ENCODE assay signal across 12 cellular contexts in the genomic region with DNA sequence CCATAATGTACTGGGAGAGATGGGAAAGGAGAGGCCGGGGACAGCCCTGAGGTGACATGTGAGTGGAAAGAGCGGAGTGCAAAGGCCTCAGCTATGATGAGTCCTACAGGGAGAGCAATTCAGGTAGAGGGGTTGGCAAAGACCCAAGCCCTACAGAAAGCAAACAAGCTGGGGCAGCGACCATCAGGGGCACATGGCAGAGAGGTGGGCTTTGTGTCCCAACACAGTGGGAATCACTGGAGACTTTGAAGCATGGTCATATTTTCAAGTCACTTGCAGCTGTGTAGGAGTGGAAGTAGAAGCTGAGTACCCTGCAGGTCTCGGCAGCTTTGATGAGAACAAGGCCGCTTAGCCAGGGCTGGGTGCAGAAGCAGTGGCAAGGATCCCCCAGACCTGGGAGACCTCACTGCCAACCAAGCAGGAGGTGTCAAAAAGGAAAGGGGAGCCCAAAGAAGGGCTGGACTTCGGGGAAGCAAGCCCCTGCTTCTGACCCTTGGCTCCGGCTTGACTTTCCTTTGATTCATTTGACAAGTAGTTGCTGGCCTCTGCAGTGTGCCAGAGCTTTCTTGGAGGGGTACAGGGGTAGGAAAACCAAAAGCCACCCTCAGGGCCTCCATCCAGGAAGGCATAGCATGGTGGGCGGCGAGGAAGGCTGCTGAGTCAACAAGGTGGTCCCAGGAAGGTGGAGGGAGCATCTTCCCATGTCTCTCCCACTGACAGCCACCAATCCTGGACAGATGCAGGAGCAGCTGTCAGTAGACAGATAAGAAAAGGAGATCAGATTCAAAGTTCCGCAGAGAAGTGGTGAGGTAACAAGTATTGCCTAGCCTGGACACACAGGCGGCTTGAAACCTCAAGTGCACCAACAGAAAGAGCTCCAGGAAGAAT. TPM values are rescaled to one million over a fixed set of nuclear protein-coding genes. Genes with fewer than 3 reads are reported as not detected.
DNase-seq lines count a peak whose midpoint lies in the region; ATAC-seq and TF ChIP-seq lines count a peak whose summit lies in the region.
"Had no signal": no experiment of that assay in that cellular context is flagged by ENCODE, and none has a peak within 500 bp of the region (broad histone marks: within the 10 kb centered on the region; RNA-seq: fewer than 3 reads in every experiment).

No MANE protein-coding gene starts in this region.

- no peak for TF ChIP-seq CTCF in glutamatergic neuron (IDR thresholded peaks at IDR 0.05; ENCODE audit: partially characterized antibody, unreplicated experiment)

- H3K36me3 ChIP-seq in Karpas-422 (ENCODE audit: insufficient read depth, low read length) = peaks cover 6% of the 10 kb centered on the region; the same call in 1 of the 2 replicates

- DNase-seq in activated CD4-positive, alpha-beta T cell treated with anti-CD3 and anti-CD28 coated beads, Interleukin-2, amount 10 ng/mL, durations not matched to agents 24 days and 14 days = no peak
- no peak for DNase-seq in activated CD4-positive, alpha-beta T cell treated with anti-CD3 and anti-CD28 coated beads for 4 hours
- DNase-seq in Karpas-422 = peak; percentile 63
- no peak for DNase-seq in glutamatergic neuron
- no peak for DNase-seq in stimulated activated effector memory CD8-positive, alpha-beta T cell treated with anti-CD3 and anti-CD28 coated beads, Interleukin-12 subunit alpha, Interleukin-12 subunit beta, amount 100 ng/mL, for 72 hours (ENCODE audit: low spot score in 2 of 2)
- no peak for DNase-seq in stimulated activated naive CD4-positive, alpha-beta T cell treated with Interleukin-2 at 50 U/mL for 16 hours (lab: John Stamatoyannopoulos, UW)
- DNase-seq in midbrain (lab: John Stamatoyannopoulos, UW) = no peak
- no peak for DNase-seq in RPMI8226
- DNase-seq: HCEC 1CT, Kasumi-1, NCI-H524 treated with DMSO at 0.1 percent for 48 hours had no signal

- no peak overlapping the region for H3K4me3 Mint-ChIP-seq in activated CD4-positive, alpha-beta T cell treated with anti-CD3 and anti-CD28 coated beads, Interleukin-2, amount 10 ng/mL, durations not matched to agents 24 days and 14 days
- peak overlapping the region; percentile 53 for H3K4me3 Mint-ChIP-seq in glutamatergic neuron (ENCODE audit: unreplicated experiment)
- no peak overlapping the region for H3K4me3 Mint-ChIP-seq in stimulated activated effector memory CD8-positive, alpha-beta T cell treated with anti-CD3 and anti-CD28 coated beads, Interleukin-12 subunit alpha, Interleukin-12 subunit beta, amount 100 ng/mL, for 72 hours

- no peaks in the 10 kb centered on the region for H3K79me2 ChIP-seq in Karpas-422 (ENCODE audit: low read length)

- no peak overlapping the region for H2AFZ ChIP-seq in Karpas-422 (ENCODE audit: low read length)

- H3K27me3 Mint-ChIP-seq in activated CD4-positive, alpha-beta T cell treated with anti-CD3 and anti-CD28 coated beads, Interleukin-2, amount 10 ng/mL, durations not matched to agents 24 days and 14 days = no peaks in the 10 kb centered on the region
- H3K27me3 Mint-ChIP-seq in glutamatergic neuron (ENCODE audit: unreplicated experiment) = peaks cover 16% of the 10 kb centered on the region

- H4K20me1 ChIP-seq in Karpas-422 (ENCODE audit: insufficient read depth, low read depth, low read length) = no peaks in the 10 kb centered on the region

- H3K27me3 ChIP-seq in Karpas-422 (ENCODE audit: low read length) = no peaks in the 10 kb centered on the region

- ATAC-seq in stimulated activated effector memory CD8-positive, alpha-beta T cell treated with anti-CD3 and anti-CD28 coated beads, Interleukin-12 subunit alpha, Interleukin-12 subunit beta, amount 100 ng/mL, for 72 hours = no peak

- no peak overlapping the region for H3K4me3 ChIP-seq in Karpas-422 (ENCODE audit: low read length)

- H3K9ac ChIP-seq in Karpas-422 (ENCODE audit: low read length) = no peak overlapping the region

- no peaks in the 10 kb centered on the region for H3K9me2 ChIP-seq in Karpas-422 (replicated peaks; ENCODE audit: insufficient read depth, low read length)

- intact Hi-C loops in activated CD4-positive, alpha-beta T cell treated with anti-CD3 and anti-CD28 coated beads, Interleukin-2, amount 10 ng/mL, durations not matched to agents 24 days and 14 days (cut with micrococcal nuclease) = no loop called here

- no peaks in the 10 kb centered on the region for H3K9me3 ChIP-seq in Karpas-422 (ENCODE audit: low read length)

- H3K4me2 ChIP-seq in Karpas-422 (ENCODE audit: low read depth, low read length, poor library complexity, severe bottlenecking) = no peak overlapping the region

- H3K4me1 Mint-ChIP-seq in activated CD4-positive, alpha-beta T cell treated with anti-CD3 and anti-CD28 coated beads, Interleukin-2, amount 10 ng/mL, durations not matched to agents 24 days and 14 days = no peaks in the 10 kb centered on the region
- H3K4me1 Mint-ChIP-seq in glutamatergic neuron (ENCODE audit: low read depth, unreplicated experiment) = peaks cover 18% of the 10 kb centered on the region
- peaks cover 44% of the 10 kb centered on the region for H3K4me1 Mint-ChIP-seq in stimulated activated effector memory CD8-positive, alpha-beta T cell treated with anti-CD3 and anti-CD28 coated beads, Interleukin-12 subunit alpha, Interleukin-12 subunit beta, amount 100 ng/mL, for 72 hours

- peak overlapping the region; percentile 30 for H3K27ac ChIP-seq in Karpas-422 (ENCODE audit: low read length)

- H3K9me3 Mint-ChIP-seq in activated CD4-positive, alpha-beta T cell treated with anti-CD3 and anti-CD28 coated beads, Interleukin-2, amount 10 ng/mL, durations not matched to agents 24 days and 14 days = no peaks in the 10 kb centered on the region
- H3K9me3 Mint-ChIP-seq in glutamatergic neuron (ENCODE audit: unreplicated experiment) = peaks cover 28% of the 10 kb centered on the region
- H3K9me3 Mint-ChIP-seq in stimulated activated effector memory CD8-positive, alpha-beta T cell treated with anti-CD3 and anti-CD28 coated beads, Interleukin-12 subunit alpha, Interleukin-12 subunit beta, amount 100 ng/mL, for 72 hours = no peaks in the 10 kb centered on the region

- H3K27ac Mint-ChIP-seq in activated CD4-positive, alpha-beta T cell treated with anti-CD3 and anti-CD28 coated beads, Interleukin-2, amount 10 ng/mL, durations not matched to agents 24 days and 14 days = peak overlapping the region; percentile 61
- H3K27ac Mint-ChIP-seq in glutamatergic neuron (ENCODE audit: unreplicated experiment) = peak overlapping the region; percentile 59
- H3K27ac Mint-ChIP-seq in stimulated activated effector memory CD8-positive, alpha-beta T cell treated with anti-CD3 and anti-CD28 coated beads, Interleukin-12 subunit alpha, Interleukin-12 subunit beta, amount 100 ng/mL, for 72 hours = peak overlapping the region; percentile 89

- H3K4me1 ChIP-seq in Karpas-422 (ENCODE audit: low read length) = peaks cover 39% of the 10 kb centered on the region

- H3K36me3 Mint-ChIP-seq in activated CD4-positive, alpha-beta T cell treated with anti-CD3 and anti-CD28 coated beads, Interleukin-2, amount 10 ng/mL, durations not matched to agents 24 days and 14 days (ENCODE audit: low read depth) = peaks cover 11% of the 10 kb centered on the region
- no peaks in the 10 kb centered on the region for H3K36me3 Mint-ChIP-seq in glutamatergic neuron (ENCODE audit: unreplicated experiment)
- H3K36me3 Mint-ChIP-seq in stimulated activated effector memory CD8-positive, alpha-beta T cell treated with anti-CD3 and anti-CD28 coated beads, Interleukin-12 subunit alpha, Interleukin-12 subunit beta, amount 100 ng/mL, for 72 hours = peaks cover 80% of the 10 kb centered on the region

RNA-seq across cellular contexts. Expression of a gene that starts 1.9 kb away (rescaled TPM):
- total RNA-seq in activated CD4-positive, alpha-beta T cell treated with anti-CD3 and anti-CD28 coated beads, Interleukin-2, amount 10 ng/mL, durations not matched to agents 24 days and 14 days = 0.42 TPM in 1 of 2 replicates, not detected in the other
- total RNA-seq in Karpas-422 (2014; rRNA removed; shearing (Covaris generic); ENCODE audit: low replicate concordance) = 1.9 TPM in 1 of 2 replicates, not detected in the other
- total RNA-seq in glutamatergic neuron (ENCODE audit: unreplicated experiment) = 13.3 TPM
- total RNA-seq: pulmonary artery endothelial cell had no signal

RNA-seq across cellular contexts. Expression of a gene that starts 15.0 kb away (rescaled TPM):
- total RNA-seq in activated CD4-positive, alpha-beta T cell treated with anti-CD3 and anti-CD28 coated beads, Interleukin-2, amount 10 ng/mL, durations not matched to agents 24 days and 14 days = 39.3 and 41.9 TPM in 2 replicates
- 34.5 and 47.1 TPM in 2 replicates for total RNA-seq in Karpas-422 (2014; rRNA removed; shearing (Covaris generic); ENCODE audit: low replicate concordance)
- 28.8 TPM for total RNA-seq in glutamatergic neuron (ENCODE audit: unreplicated experiment)

RNA-seq across cellular contexts. Expression of a gene that starts 22.8 kb away (rescaled TPM):
- total RNA-seq in activated CD4-positive, alpha-beta T cell treated with anti-CD3 and anti-CD28 coated beads, Interleukin-2, amount 10 ng/mL, durations not matched to agents 24 days and 14 days = 127 and 131 TPM in 2 replicates
- 116 and 184 TPM in 2 replicates for total RNA-seq in Karpas-422 (2014; rRNA removed; shearing (Covaris generic); ENCODE audit: low replicate concordance)
- 154 TPM for total RNA-seq in glutamatergic neuron (ENCODE audit: unreplicated experiment)

RNA-seq across cellular contexts. Expression of a gene that starts 36.8 kb away (rescaled TPM):
- 21.6 and 22.2 TPM in 2 replicates for total RNA-seq in activated CD4-positive, alpha-beta T cell treated with anti-CD3 and anti-CD28 coated beads, Interleukin-2, amount 10 ng/mL, durations not matched to agents 24 days and 14 days
- 5.9 TPM in 1 of 2 replicates, not detected in the other for total RNA-seq in Karpas-422 (2014; rRNA removed; shearing (Covaris generic); ENCODE audit: low replicate concordance)
- total RNA-seq in glutamatergic neuron (ENCODE audit: unreplicated experiment) = 35.4 TPM

RNA-seq across cellular contexts. Expression of a gene that starts 56.0 kb away (rescaled TPM):
- 259 and 286 TPM in 2 replicates for total RNA-seq in activated CD4-positive, alpha-beta T cell treated with anti-CD3 and anti-CD28 coated beads, Interleukin-2, amount 10 ng/mL, durations not matched to agents 24 days and 14 days
- total RNA-seq in Karpas-422 (2014; rRNA removed; shearing (Covaris generic); ENCODE audit: low replicate concordance) = 165 and 217 TPM in 2 replicates
- total RNA-seq in glutamatergic neuron (ENCODE audit: unreplicated experiment) = 71.2 TPM
